Comparison of ENCODE assay signal across 18 cellular contexts in genomic region chr14:37082431-37082830, GRCh38.
DNase-seq lines count a peak whose midpoint lies in the region; ATAC-seq, FAIRE-seq and TF ChIP-seq lines count a peak whose summit lies in the region.
"Had no signal": no experiment of that assay in that cellular context is flagged by ENCODE, and none has a peak within 500 bp of the region (broad histone marks: within the 10 kb centered on the region; RNA-seq: fewer than 3 reads in every experiment).

No MANE protein-coding gene starts in this region.

- H3K4me3 Mint-ChIP-seq in Calu3 (ENCODE audit: low read depth, unreplicated experiment), result no peak overlapping the region
- H3K4me3 Mint-ChIP-seq: B cell; CD8-positive, alpha-beta T cell; H9 had no signal

- no peaks in the 10 kb centered on the region for H4K20me1 ChIP-seq in PC-3 (ENCODE audit: low read length)
- H4K20me1 ChIP-seq: BLaER1 treated with 17β-estradiol and CSF1 and Interleukin-3, amounts not matched to agents 10 nM and 100 nM had no signal

- intact Hi-C loops in Calu3 (cut with micrococcal nuclease; ENCODE audit: unreplicated experiment), result loop anchor here (1.0 kb wide), 1 partner anchor 100 kb away; no protein-coding TSS in a partner anchor
- intact Hi-C loops in PC-3 (cut with micrococcal nuclease), result loop anchor here (2.0 to 5.0 kb wide), 2 partner anchors 30 to 45 kb away; no protein-coding TSS in a partner anchor
- intact Hi-C loops in left lung (cut with DNase I), result no loop called here

- no peaks in the 10 kb centered on the region for H3K36me3 ChIP-seq in PC-3 (ENCODE audit: low read depth, low read length)
- H3K36me3 ChIP-seq in bronchial epithelial cell (ENCODE audit: control insufficient read depth, insufficient read depth, low read length), result no peaks in the 10 kb centered on the region
- no peaks in the 10 kb centered on the region for H3K36me3 ChIP-seq in left lung
- H3K36me3 ChIP-seq: BLaER1 treated with 17β-estradiol and CSF1 and Interleukin-3, amounts not matched to agents 10 nM and 100 nM had no signal

- peak overlapping the region; percentile 62 for H3K27ac Mint-ChIP-seq in Calu3 (ENCODE audit: unreplicated experiment)
- H3K27ac Mint-ChIP-seq: B cell; CD8-positive, alpha-beta T cell; H9 had no signal

- DNase-seq in Calu3 (no peak), PC-3 (no peak), bronchial epithelial cell (ENCODE audit: low read depth) (peak; percentile 24), left lung (no peak), DMS153 treated with DMSO at 0.1 percent for 48 hours (lab: John Stamatoyannopoulos, UW; ENCODE audit: unreplicated experiment) (no peak), EL (no peak)
- DNase-seq: CD8-positive, alpha-beta T cell; DMS 273 treated with DMSO at 0.1 percent for 48 hours; GDM1; H9; IMR-90 had no signal

- H2AFZ ChIP-seq in PC-3 (ENCODE audit: low read length), result no peak overlapping the region

- CTCF ChIA-PET in Calu3 (lab: Charles Lee), result no interaction called here
- CTCF ChIA-PET in PC-3 (lab: Charles Lee), result no interaction called here

- BruUV-seq in Calu3 (replicated peaks; lab: Mats Ljungman, UMichigan) (no TSS peak), PC-3 (replicated peaks; lab: Mats Ljungman, UMichigan) (no TSS peak)

- H3K79me2 ChIP-seq in PC-3 (ENCODE audit: low read length), result no peaks in the 10 kb centered on the region

- POLR2A ChIA-PET in PC-3 (lab: Charles Lee; ENCODE audit: unreplicated experiment), result no interaction called here

- H3K27me3 Mint-ChIP-seq in Calu3 (ENCODE audit: unreplicated experiment), result no peaks in the 10 kb centered on the region
- H3K27me3 Mint-ChIP-seq: B cell had no signal

- no peaks in the 10 kb centered on the region for H3K9me2 ChIP-seq in PC-3 (replicated peaks; ENCODE audit: low read length)

- H3K9me3 ChIP-seq in PC-3 (ENCODE audit: low read length), result no peaks in the 10 kb centered on the region
- no peaks in the 10 kb centered on the region for H3K9me3 ChIP-seq in left lung
- H3K9me3 ChIP-seq: BLaER1 treated with 17β-estradiol and CSF1 and Interleukin-3, amounts not matched to agents 10 nM and 100 nM had no signal

- H3K4me2 ChIP-seq in PC-3 (ENCODE audit: low read length), result no peak overlapping the region
- H3K4me2 ChIP-seq: BLaER1 treated with 17β-estradiol and CSF1 and Interleukin-3, amounts not matched to agents 10 nM and 100 nM had no signal

- H3F3A ChIP-seq in PC-3 (ENCODE audit: low read length, unreplicated experiment), result no peaks in the 10 kb centered on the region

- peak; percentile 48 for ATAC-seq in PC-3
- ATAC-seq in left lung, result peak; percentile 57
- no peak for ATAC-seq in GM18519 (IDR thresholded peaks at IDR 0.05; ENCODE audit: low FRiP score, unreplicated experiment)
- ATAC-seq: CD8-positive, alpha-beta T cell had no signal

- peaks cover 6% of the 10 kb centered on the region for H3K36me3 Mint-ChIP-seq in Calu3 (ENCODE audit: insufficient read depth, unreplicated experiment)
- H3K36me3 Mint-ChIP-seq: CD8-positive, alpha-beta T cell had no signal

- no peak overlapping the region for H3K9ac ChIP-seq in PC-3 (ENCODE audit: low read length)
- H3K9ac ChIP-seq: BLaER1 treated with 17β-estradiol and CSF1 and Interleukin-3, amounts not matched to agents 10 nM and 100 nM had no signal

- no peak for FAIRE-seq in bronchial epithelial cell (lab: Jason Lieb, UNC)
- FAIRE-seq: GM12892, GM18507, H1, HTR-8/SVneo had no signal

- H3K27ac ChIP-seq in PC-3 (ENCODE audit: low read length), result no peak overlapping the region
- H3K27ac ChIP-seq in left lung, result no peak overlapping the region
- H3K27ac ChIP-seq: BLaER1 treated with 17β-estradiol and CSF1 and Interleukin-3, amounts not matched to agents 10 nM and 100 nM had no signal

- H3K27me3 ChIP-seq in PC-3 (ENCODE audit: low read length) (no peaks in the 10 kb centered on the region), bronchial epithelial cell (ENCODE audit: control insufficient read depth, insufficient read depth, low read length) (no peaks in the 10 kb centered on the region), left lung (no peaks in the 10 kb centered on the region)
- H3K27me3 ChIP-seq: BLaER1 treated with 17β-estradiol and CSF1 and Interleukin-3, amounts not matched to agents 10 nM and 100 nM had no signal

- H3K4me3 ChIP-seq in PC-3 (ENCODE audit: low read length) (no peak overlapping the region), bronchial epithelial cell (ENCODE audit: low read depth, low read length) (no peak overlapping the region), left lung (no peak overlapping the region)
- H3K4me3 ChIP-seq: BLaER1 treated with 17β-estradiol and CSF1 and Interleukin-3, amounts not matched to agents 10 nM and 100 nM had no signal

- H3K9me3 Mint-ChIP-seq in Calu3 (ENCODE audit: low read depth, unreplicated experiment), result no peaks in the 10 kb centered on the region
- H3K9me3 Mint-ChIP-seq: CD8-positive, alpha-beta T cell; H9 had no signal

- peaks cover 29% of the 10 kb centered on the region for H3K4me1 Mint-ChIP-seq in Calu3 (ENCODE audit: low read depth, unreplicated experiment)
- H3K4me1 Mint-ChIP-seq: B cell, H9 had no signal

- H3K4me1 ChIP-seq in PC-3 (ENCODE audit: insufficient read depth, low read length), result peaks cover 12% of the 10 kb centered on the region
- no peaks in the 10 kb centered on the region for H3K4me1 ChIP-seq in left lung
- H3K4me1 ChIP-seq: BLaER1 treated with 17β-estradiol and CSF1 and Interleukin-3, amounts not matched to agents 10 nM and 100 nM had no signal

- TF ChIP-seq CTCF in Calu3 (IDR thresholded peaks at IDR 0.05; ENCODE audit: unreplicated experiment) (no peak), PC-3 (conservative IDR thresholded peaks at IDR 0.05; ENCODE audit: low read depth, low read length) (no peak), bronchial epithelial cell (IDR thresholded peaks at IDR 0.05; ENCODE audit: insufficient read depth, low read length, severe bottlenecking) (no peak), left lung (IDR thresholded peaks at IDR 0.05) (no peak)

Comparison
In these comparisons a context has a peak if more than half of its experiments do, and no peak if none do; other contexts are left out.
1. intact Hi-C loops: an anchor here in Calu3 (1.0 kb wide) and PC-3 (2.0 to 5.0 kb wide); none called in left lung.